Comparison of ENCODE assay signal across 11 cellular contexts in the genomic region with DNA sequence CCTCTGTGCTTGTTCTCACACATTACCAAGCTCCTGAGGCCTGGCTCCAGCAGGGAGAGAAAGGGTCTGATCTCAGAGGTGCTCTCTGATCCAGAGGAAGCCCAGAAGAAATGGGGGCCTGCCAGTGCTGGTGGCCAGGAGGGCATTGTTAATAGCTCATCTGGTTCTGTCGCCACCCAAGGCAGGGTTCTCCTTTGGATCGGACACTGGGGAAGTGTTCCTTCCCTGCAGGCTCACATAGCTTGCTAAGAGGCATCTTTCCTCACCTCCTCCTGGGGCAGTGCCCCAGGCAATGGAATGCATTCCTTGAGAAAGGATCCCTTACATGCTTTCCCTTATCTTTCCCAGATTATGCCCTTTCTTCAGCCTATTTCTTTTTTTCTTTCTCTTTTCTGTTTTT. TPM values are rescaled to one million over a fixed set of nuclear protein-coding genes. Genes with fewer than 3 reads are reported as not detected.
DNase-seq lines count a peak whose midpoint lies in the region; ATAC-seq and TF ChIP-seq lines count a peak whose summit lies in the region.
"Had no signal": no experiment of that assay in that cellular context is flagged by ENCODE, and none has a peak within 500 bp of the region (broad histone marks: within the 10 kb centered on the region; RNA-seq: fewer than 3 reads in every experiment).

No MANE protein-coding gene starts in this region.

- TF ChIP-seq EP300 in stomach (IDR thresholded peaks at IDR 0.05): no peak

- H3K27me3 ChIP-seq in GM06990 (replicated peaks; ENCODE audit: control insufficient read depth, insufficient read depth, low read length) (no peaks in the 10 kb centered on the region), left lung (no peaks in the 10 kb centered on the region), stomach (no peaks in the 10 kb centered on the region), PC-3 (ENCODE audit: low read length) (no peaks in the 10 kb centered on the region)
- H3K27me3 ChIP-seq: foreskin keratinocyte had no signal

- ATAC-seq in left lung: peak; percentile 14
- ATAC-seq in GM19467 (IDR thresholded peaks at IDR 0.05; ENCODE audit: unreplicated experiment): no peak
- ATAC-seq in GM19035 (IDR thresholded peaks at IDR 0.05; ENCODE audit: unreplicated experiment): no peak
- ATAC-seq in PC-3: no peak
- ATAC-seq: foreskin keratinocyte had no signal

- H3K36me3 ChIP-seq in GM06990 (ENCODE audit: control insufficient read depth, insufficient read depth, low read length) (peaks cover 2% of the 10 kb centered on the region; the same call in 1 of the 2 replicates), left lung (no peaks in the 10 kb centered on the region), stomach (no peaks in the 10 kb centered on the region), PC-3 (ENCODE audit: low read depth, low read length) (no peaks in the 10 kb centered on the region)

- no peaks in the 10 kb centered on the region for H4K20me1 ChIP-seq in PC-3 (ENCODE audit: low read length)

- H3K9me2 ChIP-seq in PC-3 (replicated peaks; ENCODE audit: low read length): no peaks in the 10 kb centered on the region

- no peaks in the 10 kb centered on the region for H3F3A ChIP-seq in PC-3 (ENCODE audit: low read length, unreplicated experiment)

- no peak overlapping the region for H3K9ac ChIP-seq in PC-3 (ENCODE audit: low read length)

- intact Hi-C loops in left lung (cut with DNase I): no loop called here
- intact Hi-C loops in stomach (cut with DNase I; ENCODE audit: low total_unique reads): no loop called here
- intact Hi-C loops in PC-3 (cut with micrococcal nuclease): loop anchor here (10.0 kb wide), 2 partner anchors 49 to 261 kb away; partner anchors contain the start of gene RBM47

- H3K79me2 ChIP-seq in PC-3 (ENCODE audit: low read length): peaks cover 5% of the 10 kb centered on the region; the same call in 1 of the 2 replicates

- no peak overlapping the region for H3K4me2 ChIP-seq in PC-3 (ENCODE audit: low read length)

- H3K4me3 ChIP-seq in GM06990 (replicated peaks; ENCODE audit: low read depth, low read length) (0 out of 2 replicates have a peak overlapping the region, but pooled peaks have one; percentile 15), left lung (no peak overlapping the region), stomach (no peak overlapping the region), PC-3 (ENCODE audit: low read length) (no peak overlapping the region)

- CTCF ChIA-PET in PC-3 (lab: Charles Lee): interaction anchor here (0.6 kb wide), 1 partner anchor 258 kb away, joined by 3 read pairs; no protein-coding TSS in a partner anchor

- H3K9me3 ChIP-seq in left lung (no peaks in the 10 kb centered on the region), stomach (no peaks in the 10 kb centered on the region), PC-3 (ENCODE audit: low read length) (no peaks in the 10 kb centered on the region)

- no peak overlapping the region for H2AFZ ChIP-seq in PC-3 (ENCODE audit: low read length)

- 58 to 84% (median 78%) methylated on average over 2 of the region's 2 CpGs for WGBS in stomach, 5 donors

- POLR2A ChIA-PET in PC-3 (lab: Charles Lee; ENCODE audit: unreplicated experiment): no interaction called here

- TF ChIP-seq CTCF in GM06990 (IDR thresholded peaks at IDR 0.05; ENCODE audit: insufficient read depth, low read length, poor library complexity, severe bottlenecking) (no peak), left lung (IDR thresholded peaks at IDR 0.05) (no peak), stomach (IDR thresholded peaks at IDR 0.05) (no peak), PC-3 (conservative IDR thresholded peaks at IDR 0.05; ENCODE audit: low read depth, low read length) (no peak)

- H3K27ac ChIP-seq in left lung (peak overlapping the region; percentile 76 to 98), stomach (peak overlapping the region; percentile 1 to 89 (median 85)), PC-3 (ENCODE audit: low read length) (no peak overlapping the region)
- H3K27ac ChIP-seq: foreskin keratinocyte had no signal

- no peak for DNase-seq in GM06990 (ENCODE audit: extremely low read depth, insufficient read length)
- peak; percentile 46 for DNase-seq in T1000 (lab: John Stamatoyannopoulos, UW)
- DNase-seq in left lung: no peak
- no peak for DNase-seq in stomach
- no peak for DNase-seq in PC-3
- DNase-seq in NCI-H1436 (lab: John Stamatoyannopoulos, UW): no peak
- DNase-seq: activated CD4-positive, alpha-beta T cell treated with anti-CD3 and anti-CD28 coated beads for 48 hours; activated T-cell treated with anti-CD3 and anti-CD28 coated beads, Interleukin-2, amount 50 U/mL, for 72 hours; foreskin keratinocyte had no signal

- BruUV-seq in PC-3 (replicated peaks; lab: Mats Ljungman, UMichigan): no TSS peak

- no peak for TF ChIP-seq POLR2A in stomach (IDR thresholded peaks at IDR 0.05)

- H3K4me1 ChIP-seq in left lung: peaks cover 15 to 96% of the 10 kb centered on the region in 2 donors
- H3K4me1 ChIP-seq in stomach: peaks cover 16 to 57% (median 30%) of the 10 kb centered on the region in 4 donors
- H3K4me1 ChIP-seq in PC-3 (ENCODE audit: insufficient read depth, low read length): peaks cover 25% of the 10 kb centered on the region

RNA-seq across cellular contexts. Expression of gene RBM47, which starts 53.8 kb away (rescaled TPM):
- total RNA-seq in left lung (100 to 1,000 TPM in 1 of 2 donors, 10 to 100 TPM in 1; 83.5 to 110 TPM), stomach (100 to 1,000 TPM; 124 to 448 (median 207) TPM), PC-3 (2014; rRNA removed) (34.7 and 47.6 TPM in 2 replicates)
- polyA plus RNA-seq in stomach: 10 to 100 TPM; 18.5 to 66.9 (median 34.5) TPM
